1 cellular context compared by ENCODE assay signal in genomic region chr6:12150812-12151432, GRCh38.
TF ChIP-seq lines count a peak whose summit lies in the region.

No MANE protein-coding gene starts in this region.

TF ChIP-seq in HepG2, 621 proteins besides CTCF, POLR2A, EP300 and RAD21 (continued from another document and continues in another):
- TF ChIP-seq ZBTB4 (CRISPR knock-in tag; IDR thresholded peaks at IDR 0.05; ENCODE audit: borderline replicate concordance) (no peak), ZC3H4 (CRISPR knock-in tag; IDR thresholded peaks at IDR 0.05; ENCODE audit: borderline replicate concordance) (no peak), GMEB1 (CRISPR knock-in tag; IDR thresholded peaks at IDR 0.05; ENCODE audit: borderline replicate concordance) (no peak), HOXA5 (CRISPR knock-in tag; IDR thresholded peaks at IDR 0.05) (no peak), TBP (CRISPR knock-in tag; IDR thresholded peaks at IDR 0.05) (no peak), ZBTB3 (CRISPR knock-in tag; IDR thresholded peaks at IDR 0.05; ENCODE audit: borderline replicate concordance, low read depth) (no peak), HIC2 (CRISPR knock-in tag; IDR thresholded peaks at IDR 0.05; ENCODE audit: low read depth) (no peak), ZNF75D (CRISPR knock-in tag; IDR thresholded peaks at IDR 0.05; ENCODE audit: borderline replicate concordance) (no peak), SRSF1 (optimal IDR thresholded peaks at IDR 0.05; ENCODE audit: low read depth, low read length) (no peak), POLR2AphosphoS2 (IDR thresholded peaks at IDR 0.05; ENCODE audit: low read depth, low read length) (no peak), SRSF4 (IDR thresholded peaks at IDR 0.05; ENCODE audit: low read depth, low read length, poor library complexity, severe bottlenecking) (no peak), ZNF609 (CRISPR knock-in tag; IDR thresholded peaks at IDR 0.05; ENCODE audit: borderline replicate concordance) (no peak), ZNF761 (CRISPR knock-in tag; conservative IDR thresholded peaks at IDR 0.05) (no peak), STAG1 (CRISPR knock-in tag; IDR thresholded peaks at IDR 0.05) (peak; percentile 88), KLF11 (CRISPR knock-in tag; IDR thresholded peaks at IDR 0.05) (no peak), MTF1 (CRISPR knock-in tag; IDR thresholded peaks at IDR 0.05) (no peak), ZNF709 (CRISPR knock-in tag; IDR thresholded peaks at IDR 0.05) (no peak), EED (CRISPR knock-in tag; IDR thresholded peaks at IDR 0.05) (no peak), ZNF7 (CRISPR knock-in tag; IDR thresholded peaks at IDR 0.05) (no peak), HNF4A (CRISPR knock-in tag; IDR thresholded peaks at IDR 0.05) (no peak), MTA1 (CRISPR knock-in tag; IDR thresholded peaks at IDR 0.05; ENCODE audit: borderline replicate concordance) (no peak), FOSL1 (CRISPR knock-in tag; IDR thresholded peaks at IDR 0.05; ENCODE audit: borderline replicate concordance) (no peak), KIAA2018 (CRISPR knock-in tag; IDR thresholded peaks at IDR 0.05; ENCODE audit: borderline replicate concordance) (no peak), MLX (CRISPR knock-in tag; IDR thresholded peaks at IDR 0.05) (no peak), ZNF660 (CRISPR knock-in tag; IDR thresholded peaks at IDR 0.05; ENCODE audit: borderline replicate concordance, low read depth) (no peak), XRCC5 (optimal IDR thresholded peaks at IDR 0.05; ENCODE audit: low read length) (peak; percentile 74), ELF3 (CRISPR knock-in tag; IDR thresholded peaks at IDR 0.05) (no peak), SMC3 (IDR thresholded peaks at IDR 0.05; ENCODE audit: low read length) (peak; percentile 47), ZNF251 (CRISPR knock-in tag; IDR thresholded peaks at IDR 0.05) (no peak), ZNF138 (CRISPR knock-in tag; IDR thresholded peaks at IDR 0.05; ENCODE audit: low read depth) (no peak), SIX4 (CRISPR knock-in tag; IDR thresholded peaks at IDR 0.05) (no peak), ZNF484 (CRISPR knock-in tag; IDR thresholded peaks at IDR 0.05; ENCODE audit: borderline replicate concordance, low read depth) (no peak), FIP1L1 (IDR thresholded peaks at IDR 0.05; ENCODE audit: borderline replicate concordance, insufficient read depth, low read depth, low read length) (no peak), NRL (CRISPR knock-in tag; IDR thresholded peaks at IDR 0.05; ENCODE audit: borderline replicate concordance) (no peak), ZNF781 (CRISPR knock-in tag; IDR thresholded peaks at IDR 0.05; ENCODE audit: borderline replicate concordance, not compliant biosample characterization) (no peak), ZBTB38 (CRISPR knock-in tag; IDR thresholded peaks at IDR 0.05) (no peak), ZNF460 (CRISPR knock-in tag; IDR thresholded peaks at IDR 0.05; ENCODE audit: borderline replicate concordance) (no peak), NFIC (IDR thresholded peaks at IDR 0.05; ENCODE audit: low read length) (no peak), FOXK1 (CRISPR knock-in tag; IDR thresholded peaks at IDR 0.05; ENCODE audit: borderline replicate concordance, low read depth) (no peak), ZNF570 (CRISPR knock-in tag; IDR thresholded peaks at IDR 0.05; ENCODE audit: borderline replicate concordance) (no peak), FOXO4 (CRISPR knock-in tag; conservative IDR thresholded peaks at IDR 0.05) (no peak), ZNF562 (CRISPR knock-in tag; IDR thresholded peaks at IDR 0.05; ENCODE audit: borderline replicate concordance) (no peak)
